ENCODE assay signal across 18 cellular contexts in genomic region chr1:38221006-38221649, GRCh38.
DNase-seq lines count a peak whose midpoint lies in the region; TF ChIP-seq lines count a peak whose summit lies in the region.
"Had no signal": no experiment of that assay in that cellular context is flagged by ENCODE, and none has a peak within 500 bp of the region (broad histone marks: within the 10 kb centered on the region; RNA-seq: fewer than 3 reads in every experiment).

No MANE protein-coding gene starts in this region.

- no peaks in the 10 kb centered on the region for H3K36me3 ChIP-seq in fibroblast of lung (ENCODE audit: control insufficient read depth, insufficient read depth, low read length)
- H3K36me3 ChIP-seq: HAP-1, prostate gland, uterus had no signal

- no peak overlapping the region for H3K4me3 ChIP-seq in fibroblast of lung (replicated peaks in 1 of 4; ENCODE audit: control extremely low read depth in 1 of 4, insufficient read depth in 1 of 4, low read depth in 3 of 4, low read length in 4 of 4)
- H3K4me3 ChIP-seq: HAP-1, prostate gland, uterus had no signal

- POLR2A ChIA-PET in RWPE1 (lab: Yijun Ruan, JAX; ENCODE audit: low non-redundant PET), result no interaction called here

- no peaks in the 10 kb centered on the region for H4K20me1 ChIP-seq in fibroblast of lung (ENCODE audit: control insufficient read depth, extremely low read depth, insufficient read depth, low read length)

- TF ChIP-seq CTCF in RWPE1 (conservative IDR thresholded peaks at IDR 0.05; ENCODE audit: low read depth), result no peak
- no peak for TF ChIP-seq CTCF in fibroblast of lung (conservative IDR thresholded peaks at IDR 0.05 in 1 of 2, IDR thresholded peaks at IDR 0.05 in 1 of 2; ENCODE audit: low read depth in 1 of 2, low read length in 2 of 2)

- no peaks in the 10 kb centered on the region for H3K9me3 ChIP-seq in fibroblast of lung (ENCODE audit: control insufficient read depth, insufficient read depth, low read depth, low read length)
- H3K9me3 ChIP-seq: HAP-1, prostate gland, uterus had no signal

- CTCF ChIA-PET in RWPE1 (lab: Yijun Ruan, JAX), result interaction anchor here (0.6 kb wide), 1 partner anchor 16 kb away, joined by 3 read pairs; no protein-coding TSS in a partner anchor

- H3K79me2 ChIP-seq in fibroblast of lung (ENCODE audit: control insufficient read depth, insufficient read depth, low read length), result no peaks in the 10 kb centered on the region

- no peaks in the 10 kb centered on the region for H3K4me1 ChIP-seq in fibroblast of lung (ENCODE audit: control insufficient read depth, extremely low read depth, insufficient read depth, low read length)
- H3K4me1 ChIP-seq: HAP-1, prostate gland, uterus had no signal

- DNase-seq in EL (peak; percentile 78), RWPE1 (ENCODE audit: low spot score) (peak; percentile 70), fibroblast of lung (ENCODE audit: low read depth in 2 of 2) (peak; percentile 5 to 95), renal cortical epithelial cell (ENCODE audit: low read depth) (peak; percentile 39), NCI-H748 treated with DMSO at 0.1 percent for 48 hours (lab: John Stamatoyannopoulos, UW) (no peak), cortex of kidney (lab: John Stamatoyannopoulos, UW) (no peak), NCI-H1436 (lab: John Stamatoyannopoulos, UW) (no peak)
- DNase-seq in activated naive CD4-positive, alpha-beta T cell treated with anti-CD3 and anti-CD28 coated beads, Interleukin-2, amount 50 U/mL, for 16 hours, result no peak
- DNase-seq: activated CD8-positive, alpha-beta memory T cell treated with anti-CD3 and anti-CD28 coated beads, Interleukin-2, amount 50 U/mL, for 4 hours; CD4-positive, CD25-positive, alpha-beta regulatory T cell; MV-4-11; NCI-H345; OCI-M1; stimulated activated CD4-positive, alpha-beta T cell treated with anti-CD3 and anti-CD28 coated beads, Interleukin-1b, Interleukin-23, amount 100 ng/mL, for 48 hours; T-helper 1 cell; uterus had no signal

- H2AFZ ChIP-seq in fibroblast of lung (ENCODE audit: low read length), result no peak overlapping the region

- no peak overlapping the region for H3K9ac ChIP-seq in fibroblast of lung (ENCODE audit: insufficient read depth, low read length)

- H3K27me3 ChIP-seq in fibroblast of lung (ENCODE audit: control insufficient read depth, insufficient read depth, low read length), result no peaks in the 10 kb centered on the region
- H3K27me3 ChIP-seq: uterus had no signal

- H3K27ac ChIP-seq in RWPE1, result no peak overlapping the region
- no peak overlapping the region for H3K27ac ChIP-seq in fibroblast of lung (ENCODE audit: insufficient read depth, low read length)
- H3K27ac ChIP-seq: prostate gland, uterus had no signal

- H3K4me2 ChIP-seq in fibroblast of lung (ENCODE audit: extremely low read depth, insufficient read depth, low read length), result peak overlapping the region; percentile 13

Comparison
In these comparisons a context has a peak if more than half of its experiments do, and no peak if none do; other contexts are left out.
1. DNase-seq: peak in EL (single experiment), RWPE1 (single experiment), fibroblast of lung (2 of 2) and renal cortical epithelial cell (single experiment); none in NCI-H748 treated with DMSO at 0.1 percent for 48 hours (single experiment), activated naive CD4-positive, alpha-beta T cell treated with anti-CD3 and anti-CD28 coated beads, Interleukin-2, amount 50 U/mL, for 16 hours (single experiment), cortex of kidney (single experiment) and NCI-H1436 (single experiment).